Comparison of ENCODE assay signal across 8 cellular contexts in genomic region chr14:102795060-102795925, GRCh38. TPM values are rescaled to one million over a fixed set of nuclear protein-coding genes. Genes with fewer than 3 reads are reported as not detected.
A peak's percentile ranks its signal among the peaks of the same experiment; 100 is the strongest.
DNase-seq lines count a peak whose midpoint lies in the region; ATAC-seq and TF ChIP-seq lines count a peak whose summit lies in the region.

No MANE protein-coding gene starts in this region.

- intact Hi-C loops in Calu3 (cut with micrococcal nuclease; ENCODE audit: unreplicated experiment), result no loop called here

- ATAC-seq in natural killer cell treated with Interleukin-12 subunit alpha and Interleukin-12 subunit beta and Interleukin-15 and Interleukin-18, amount 100 ng/mL, for 72 hours, result peak; percentile 93
- ATAC-seq in HG03175 (IDR thresholded peaks at IDR 0.05; ENCODE audit: unreplicated experiment), result no peak
- no peak for ATAC-seq in GM19023 (IDR thresholded peaks at IDR 0.05; ENCODE audit: unreplicated experiment)

- no peaks in the 10 kb centered on the region for H3K9me3 Mint-ChIP-seq in Calu3 (ENCODE audit: low read depth, unreplicated experiment)
- no peaks in the 10 kb centered on the region for H3K9me3 Mint-ChIP-seq in natural killer cell treated with Interleukin-12 subunit alpha and Interleukin-12 subunit beta and Interleukin-15 and Interleukin-18, amount 100 ng/mL, for 72 hours

- H3K4me3 Mint-ChIP-seq in Calu3 (ENCODE audit: low read depth, unreplicated experiment), result no peak overlapping the region
- no peak overlapping the region for H3K4me3 Mint-ChIP-seq in natural killer cell treated with Interleukin-12 subunit alpha and Interleukin-12 subunit beta and Interleukin-15 and Interleukin-18, amount 100 ng/mL, for 72 hours

- peak; percentile 62 for DNase-seq in Calu3
- peak; percentile 47 for DNase-seq in HT-29 (ENCODE audit: low spot score)
- DNase-seq in SK-MEL-5 (ENCODE audit: low read depth, low spot score), result peak; percentile 68
- DNase-seq in epithelial cell of prostate (ENCODE audit: low read depth, low spot score), result peak; percentile 71
- peak; percentile 62 for DNase-seq in natural killer cell treated with Interleukin-12 subunit alpha and Interleukin-12 subunit beta and Interleukin-15 and Interleukin-18, amount 100 ng/mL, for 72 hours (ENCODE audit: low spot score)
- DNase-seq in C1 segment of cervical spinal cord (lab: John Stamatoyannopoulos, UW), result no peak

- peak overlapping the region; percentile 93 for H3K27ac ChIP-seq in epithelial cell of prostate

- H3K36me3 Mint-ChIP-seq in Calu3 (ENCODE audit: insufficient read depth, unreplicated experiment), result peaks cover 8% of the 10 kb centered on the region
- H3K36me3 Mint-ChIP-seq in natural killer cell treated with Interleukin-12 subunit alpha and Interleukin-12 subunit beta and Interleukin-15 and Interleukin-18, amount 100 ng/mL, for 72 hours, result peaks cover 6% of the 10 kb centered on the region

- H3K27me3 Mint-ChIP-seq in Calu3 (ENCODE audit: unreplicated experiment), result no peaks in the 10 kb centered on the region
- no peaks in the 10 kb centered on the region for H3K27me3 Mint-ChIP-seq in natural killer cell treated with Interleukin-12 subunit alpha and Interleukin-12 subunit beta and Interleukin-15 and Interleukin-18, amount 100 ng/mL, for 72 hours

- in situ Hi-C loops in SK-MEL-5 (cut with HindIII; ENCODE audit: low pct_unique_long_range_greater_than_20kb, low sequenced_read_pairs), result no loop called here

- no TSS peak for BruUV-seq in Calu3 (replicated peaks; lab: Mats Ljungman, UMichigan)

- TF ChIP-seq CTCF in Calu3 (IDR thresholded peaks at IDR 0.05; ENCODE audit: unreplicated experiment), result no peak

- H3K27ac Mint-ChIP-seq in Calu3 (ENCODE audit: unreplicated experiment), result peak overlapping the region; percentile 77
- peak overlapping the region in 1 of 2 donors; percentile 81 for H3K27ac Mint-ChIP-seq in natural killer cell treated with Interleukin-12 subunit alpha and Interleukin-12 subunit beta and Interleukin-15 and Interleukin-18, amount 100 ng/mL, for 72 hours

- CTCF ChIA-PET in Calu3 (lab: Charles Lee), result interaction anchor here (0.6 to 1.0 kb wide), 5 partner anchors 8 to 478 kb away, joined by 3 to 10 read pairs (median 4); no protein-coding TSS in a partner anchor

- H3K4me1 Mint-ChIP-seq in Calu3 (ENCODE audit: low read depth, unreplicated experiment), result no peaks in the 10 kb centered on the region
- peaks cover 29 to 40% of the 10 kb centered on the region in 2 donors for H3K4me1 Mint-ChIP-seq in natural killer cell treated with Interleukin-12 subunit alpha and Interleukin-12 subunit beta and Interleukin-15 and Interleukin-18, amount 100 ng/mL, for 72 hours (ENCODE audit: low read depth in 2 of 2)

RNA-seq across cellular contexts. Expression of gene TRAF3, which starts 18.0 kb away (rescaled TPM):
- total RNA-seq in Calu3 (2022), result 24.2 and 24.8 TPM in 2 replicates
- 8.7 and 13.5 TPM in 2 replicates for total RNA-seq in HT-29 (2014; rRNA removed; shearing (Covaris generic))
- 23.2 and 33.6 TPM in 2 replicates for total RNA-seq in SK-MEL-5 (2014; rRNA removed; shearing (Covaris generic))
- polyA plus RNA-seq in SK-MEL-5 (2015; cell fraction: cytosol; rRNA removed), result 32.8 and 45.2 TPM in 2 replicates
- 23.3 and 25.5 TPM in 2 replicates for polyA plus RNA-seq in SK-MEL-5 (2015; cell fraction: nucleus; rRNA removed)
- 10 to 100 TPM; 37.6 to 84.6 TPM for total RNA-seq in natural killer cell treated with Interleukin-12 subunit alpha and Interleukin-12 subunit beta and Interleukin-15 and Interleukin-18, amount 100 ng/mL, for 72 hours

Comparison
In these comparisons a context has a peak if more than half of its experiments do, and no peak if none do; other contexts are left out.
1. DNase-seq: peak in Calu3 (single experiment), HT-29 (single experiment), SK-MEL-5 (single experiment), epithelial cell of prostate (single experiment) and natural killer cell treated with Interleukin-12 subunit alpha and Interleukin-12 subunit beta and Interleukin-15 and Interleukin-18, amount 100 ng/mL, for 72 hours (single experiment); none in C1 segment of cervical spinal cord (0 of 14).
2. ATAC-seq: peak in natural killer cell treated with Interleukin-12 subunit alpha and Interleukin-12 subunit beta and Interleukin-15 and Interleukin-18, amount 100 ng/mL, for 72 hours (2 of 2); none in HG03175 (single experiment) and GM19023 (single experiment).